In the genomic region with DNA sequence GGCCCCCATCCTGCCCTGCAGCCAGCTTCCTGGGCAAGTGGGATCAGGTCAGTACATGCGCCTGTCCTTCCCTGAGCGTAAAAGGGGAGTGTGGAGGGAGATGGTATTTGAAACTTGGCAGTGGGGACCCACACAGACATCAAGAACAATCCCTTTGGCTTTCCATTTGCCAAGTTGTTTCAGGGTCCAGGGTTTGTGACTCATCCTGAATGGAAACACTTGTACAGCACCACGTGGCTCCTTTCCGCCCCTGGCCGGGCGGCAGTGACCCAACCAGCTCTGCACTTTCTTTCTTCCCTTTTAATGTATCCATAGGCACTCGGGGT, we compare ENCODE assay signal across 12 cellular contexts.
DNase-seq lines count a peak whose midpoint lies in the region; ATAC-seq and TF ChIP-seq lines count a peak whose summit lies in the region.
"Had no signal": no experiment of that assay in that cellular context is flagged by ENCODE, and none has a peak within 500 bp of the region (broad histone marks: within the 10 kb centered on the region; RNA-seq: fewer than 3 reads in every experiment).

No MANE protein-coding gene starts in this region.

- no peaks in the 10 kb centered on the region for H3K27me3 Mint-ChIP-seq in neural crest cell (ENCODE audit: low read depth)
- H3K27me3 Mint-ChIP-seq in activated T-helper 17 cell treated with anti-CD3 and anti-CD28 coated beads, Interleukin-2, amount 50 U/mL, for 72 hours, result peaks cover 11% of the 10 kb centered on the region
- H3K27me3 Mint-ChIP-seq in activated T-helper 1 cell treated with anti-CD3 and anti-CD28 coated beads, Interleukin-12 subunit alpha, Interleukin-12 subunit beta, Interleukin-2, Interleukin-4 antibody, amounts not matched to agents 30 ng/mL and 10 ng/mL and 1 ng/mL, durations not matched to agents 14 hours and 24 hours and 36 hours (ENCODE audit: insufficient read depth), result no peaks in the 10 kb centered on the region

- intact Hi-C loops in activated T-helper 1 cell treated with anti-CD3 and anti-CD28 coated beads, Interleukin-12 subunit alpha, Interleukin-12 subunit beta, Interleukin-2, Interleukin-4 antibody, amounts not matched to agents 30 ng/mL and 10 ng/mL and 1 ng/mL, durations not matched to agents 14 hours and 24 hours and 36 hours (cut with micrococcal nuclease), result no loop called here

- peaks cover 4% of the 10 kb centered on the region for H3K36me3 Mint-ChIP-seq in neural crest cell (ENCODE audit: low read depth)
- H3K36me3 Mint-ChIP-seq in activated T-helper 17 cell treated with anti-CD3 and anti-CD28 coated beads, Interleukin-2, amount 50 U/mL, for 72 hours (ENCODE audit: low read depth), result no peaks in the 10 kb centered on the region
- H3K36me3 Mint-ChIP-seq in activated T-helper 1 cell treated with anti-CD3 and anti-CD28 coated beads, Interleukin-12 subunit alpha, Interleukin-12 subunit beta, Interleukin-2, Interleukin-4 antibody, amounts not matched to agents 30 ng/mL and 10 ng/mL and 1 ng/mL, durations not matched to agents 14 hours and 24 hours and 36 hours (ENCODE audit: low read depth), result no peaks in the 10 kb centered on the region

- H3K4me3 ChIP-seq in fibroblast of mammary gland (ENCODE audit: control insufficient read depth, low read depth, low read length), result no peak overlapping the region

- no peak overlapping the region for H3K4me3 Mint-ChIP-seq in neural crest cell
- H3K4me3 Mint-ChIP-seq in activated T-helper 17 cell treated with anti-CD3 and anti-CD28 coated beads, Interleukin-2, amount 50 U/mL, for 72 hours, result no peak overlapping the region
- no peak overlapping the region for H3K4me3 Mint-ChIP-seq in activated T-helper 1 cell treated with anti-CD3 and anti-CD28 coated beads, Interleukin-12 subunit alpha, Interleukin-12 subunit beta, Interleukin-2, Interleukin-4 antibody, amounts not matched to agents 30 ng/mL and 10 ng/mL and 1 ng/mL, durations not matched to agents 14 hours and 24 hours and 36 hours
- H3K4me3 Mint-ChIP-seq: activated T-cell treated with anti-CD3 and anti-CD28 coated beads, Interleukin-2, amount 50 U/mL, for 4 hours; WTC11 had no signal

- TF ChIP-seq CTCF in fibroblast of mammary gland (conservative IDR thresholded peaks at IDR 0.05; ENCODE audit: control insufficient read depth, insufficient read depth, low read depth, low read length), result no peak
- TF ChIP-seq CTCF in neural crest cell (conservative IDR thresholded peaks at IDR 0.05), result no peak

- no peak for ATAC-seq in GM18858 (IDR thresholded peaks at IDR 0.05; ENCODE audit: unreplicated experiment)
- ATAC-seq in activated T-helper 17 cell treated with anti-CD3 and anti-CD28 coated beads, Interleukin-2, amount 50 U/mL, for 72 hours (replicated peaks), result no peak
- ATAC-seq: activated T-cell treated with anti-CD3 and anti-CD28 coated beads, Interleukin-2, amount 50 U/mL, for 4 hours; WTC11 had no signal

- H3K9me3 Mint-ChIP-seq in neural crest cell, result peaks cover 5% of the 10 kb centered on the region
- peaks cover 4% of the 10 kb centered on the region for H3K9me3 Mint-ChIP-seq in activated T-helper 17 cell treated with anti-CD3 and anti-CD28 coated beads, Interleukin-2, amount 50 U/mL, for 72 hours
- peaks cover 19% of the 10 kb centered on the region for H3K9me3 Mint-ChIP-seq in activated T-helper 1 cell treated with anti-CD3 and anti-CD28 coated beads, Interleukin-12 subunit alpha, Interleukin-12 subunit beta, Interleukin-2, Interleukin-4 antibody, amounts not matched to agents 30 ng/mL and 10 ng/mL and 1 ng/mL, durations not matched to agents 14 hours and 24 hours and 36 hours

- H3K4me1 Mint-ChIP-seq in neural crest cell, result peaks cover 14% of the 10 kb centered on the region
- H3K4me1 Mint-ChIP-seq in activated T-helper 17 cell treated with anti-CD3 and anti-CD28 coated beads, Interleukin-2, amount 50 U/mL, for 72 hours, result no peaks in the 10 kb centered on the region
- H3K4me1 Mint-ChIP-seq in activated T-helper 1 cell treated with anti-CD3 and anti-CD28 coated beads, Interleukin-12 subunit alpha, Interleukin-12 subunit beta, Interleukin-2, Interleukin-4 antibody, amounts not matched to agents 30 ng/mL and 10 ng/mL and 1 ng/mL, durations not matched to agents 14 hours and 24 hours and 36 hours (ENCODE audit: low read depth), result no peaks in the 10 kb centered on the region

- H3K27ac Mint-ChIP-seq in neural crest cell (ENCODE audit: unreplicated experiment), result peak overlapping the region; percentile 43
- H3K27ac Mint-ChIP-seq in activated T-helper 17 cell treated with anti-CD3 and anti-CD28 coated beads, Interleukin-2, amount 50 U/mL, for 72 hours, result no peak overlapping the region
- H3K27ac Mint-ChIP-seq in activated T-helper 1 cell treated with anti-CD3 and anti-CD28 coated beads, Interleukin-12 subunit alpha, Interleukin-12 subunit beta, Interleukin-2, Interleukin-4 antibody, amounts not matched to agents 30 ng/mL and 10 ng/mL and 1 ng/mL, durations not matched to agents 14 hours and 24 hours and 36 hours, result no peak overlapping the region
- H3K27ac Mint-ChIP-seq: WTC11 had no signal

- DNase-seq in AG08395 (ENCODE audit: low spot score), result peak; percentile 56
- DNase-seq in amniotic epithelial cell (ENCODE audit: low read depth), result peak; percentile 16
- peak; percentile 65 for DNase-seq in fibroblast of mammary gland (ENCODE audit: low read depth)
- no peak for DNase-seq in neural crest cell (ENCODE audit: low read depth, low spot score)
- DNase-seq in NCI-H524 treated with DMSO at 0.1 percent for 48 hours (lab: John Stamatoyannopoulos, UW), result no peak
- DNase-seq in activated T-helper 1 cell treated with anti-CD3 and anti-CD28 coated beads, Interleukin-12 subunit alpha, Interleukin-12 subunit beta, Interleukin-2, Interleukin-4 antibody, amounts not matched to agents 30 ng/mL and 10 ng/mL and 1 ng/mL, durations not matched to agents 14 hours and 24 hours and 36 hours (ENCODE audit: low spot score), result no peak
- DNase-seq: activated T-cell treated with anti-CD3 and anti-CD28 coated beads, Interleukin-2, amount 50 U/mL, for 4 hours; caudate nucleus; DND-41 had no signal

Comparison
In these comparisons a context has a peak if more than half of its experiments do, and no peak if none do; other contexts are left out.
1. DNase-seq: peak in AG08395 (single experiment), amniotic epithelial cell (single experiment) and fibroblast of mammary gland (single experiment); none in neural crest cell (single experiment), NCI-H524 treated with DMSO at 0.1 percent for 48 hours (single experiment) and activated T-helper 1 cell treated with anti-CD3 and anti-CD28 coated beads, Interleukin-12 subunit alpha, Interleukin-12 subunit beta, Interleukin-2, Interleukin-4 antibody, amounts not matched to agents 30 ng/mL and 10 ng/mL and 1 ng/mL, durations not matched to agents 14 hours and 24 hours and 36 hours (single experiment).